Comparison of ENCODE assay signal across 8 cellular contexts in genomic region chrX:119943185-119943988, GRCh38. TPM values are rescaled to one million over a fixed set of nuclear protein-coding genes. Genes with fewer than 3 reads are reported as not detected.
DNase-seq lines count a peak whose midpoint lies in the region; FAIRE-seq and TF ChIP-seq lines count a peak whose summit lies in the region.

TSS of gene NKAP (minus strand) at chrX:119943751. CDS start at chrX:119943605, 146 bp downstream.

- peaks cover 6% of the 10 kb centered on the region for H3K36me3 Mint-ChIP-seq in nephron progenitor cell (ENCODE audit: low read depth)
- H3K36me3 Mint-ChIP-seq in stimulated activated naive CD8-positive, alpha-beta T cell treated with anti-CD3 and anti-CD28 coated beads, Interleukin-15, Interleukin-2, amounts not matched to agents 100 ng/mL and 50 ng/mL, for 24 hours (ENCODE audit: low read depth) = peaks cover 4% of the 10 kb centered on the region

- H3K9me3 Mint-ChIP-seq in nephron progenitor cell = peaks cover 42% of the 10 kb centered on the region
- H3K9me3 Mint-ChIP-seq in stimulated activated naive CD8-positive, alpha-beta T cell treated with anti-CD3 and anti-CD28 coated beads, Interleukin-15, Interleukin-2, amounts not matched to agents 100 ng/mL and 50 ng/mL, for 24 hours = no peaks in the 10 kb centered on the region

- H3K4me3 ChIP-seq in HAP-1 = peak within 1 kb of the TSS; percentile 66

- peak within 1 kb of the TSS; percentile 95 for H3K4me3 Mint-ChIP-seq in nephron progenitor cell
- peak within 1 kb of the TSS; percentile 90 for H3K4me3 Mint-ChIP-seq in stimulated activated naive CD8-positive, alpha-beta T cell treated with anti-CD3 and anti-CD28 coated beads, Interleukin-15, Interleukin-2, amounts not matched to agents 100 ng/mL and 50 ng/mL, for 24 hours

- DNase-seq in HAP-1 (ENCODE audit: low spot score in 2 of 2) (peak; percentile 91 to 95), M059J (ENCODE audit: low read depth) (peak; percentile 95), SHP77 treated with DMSO at 0.1 percent for 48 hours (lab: John Stamatoyannopoulos, UW) (peak; percentile 35), activated gamma-delta T cell treated with Interleukin-2 at 50 U/mL for 16 hours (peak; percentile 73), fibroblast of the conjunctiva (ENCODE audit: low read depth) (peak; percentile 92), nephron progenitor cell (peak; percentile 76)

- H3K27ac Mint-ChIP-seq in nephron progenitor cell = peak within 1 kb of the TSS; percentile 94
- H3K27ac Mint-ChIP-seq in stimulated activated naive CD8-positive, alpha-beta T cell treated with anti-CD3 and anti-CD28 coated beads, Interleukin-15, Interleukin-2, amounts not matched to agents 100 ng/mL and 50 ng/mL, for 24 hours = peak within 1 kb of the TSS; percentile 91

- no peaks in the 10 kb centered on the region for H3K36me3 ChIP-seq in HAP-1 (replicated peaks)

- H3K4me1 Mint-ChIP-seq in nephron progenitor cell = peaks cover 16% of the 10 kb centered on the region
- peaks cover 24% of the 10 kb centered on the region for H3K4me1 Mint-ChIP-seq in stimulated activated naive CD8-positive, alpha-beta T cell treated with anti-CD3 and anti-CD28 coated beads, Interleukin-15, Interleukin-2, amounts not matched to agents 100 ng/mL and 50 ng/mL, for 24 hours (ENCODE audit: low read depth)

- FAIRE-seq in G401.6 (lab: Jason Lieb, UNC) = peak; percentile 98

- no peaks in the 10 kb centered on the region for H3K9me3 ChIP-seq in HAP-1

- peaks cover 10% of the 10 kb centered on the region for H3K27me3 Mint-ChIP-seq in nephron progenitor cell (ENCODE audit: low read depth, poor library complexity)
- no peaks in the 10 kb centered on the region for H3K27me3 Mint-ChIP-seq in stimulated activated naive CD8-positive, alpha-beta T cell treated with anti-CD3 and anti-CD28 coated beads, Interleukin-15, Interleukin-2, amounts not matched to agents 100 ng/mL and 50 ng/mL, for 24 hours

- TF ChIP-seq CTCF in nephron progenitor cell (IDR thresholded peaks at IDR 0.05) = no peak

- in situ Hi-C loops in HAP-1 (cut with MboI; ENCODE audit: low sequenced_read_pairs) = no loop called here

- H3K4me1 ChIP-seq in HAP-1 = peaks cover 29% of the 10 kb centered on the region

- no peaks in the 10 kb centered on the region for H3K27me3 ChIP-seq in HAP-1 (ENCODE audit: low read depth)

RNA-seq across cellular contexts. Expression of gene NKAP, which starts in this region (rescaled TPM):
- 3.3 and 8.9 TPM in 2 replicates for total RNA-seq in M059J (2014; rRNA removed; shearing (Covaris generic))

Comparison
In these comparisons a context has a peak if more than half of its experiments do, and no peak if none do; other contexts are left out.
1. Peak in every context shown above with its lines: DNase-seq and H3K4me3 ChIP-seq.
2. DNase-seq: peak in every context shown above with its lines; median percentile 95 in M059J; 93 in HAP-1; 92 in fibroblast of the conjunctiva; 76 in nephron progenitor cell; 73 in activated gamma-delta T cell treated with Interleukin-2 at 50 U/mL for 16 hours; 35 in SHP77 treated with DMSO at 0.1 percent for 48 hours.